In genomic region chr7:54811016-54811924, GRCh38 we compare ENCODE assay signal across 15 cellular contexts. TPM values are rescaled to one million over a fixed set of nuclear protein-coding genes. Genes with fewer than 3 reads are reported as not detected.
DNase-seq lines count a peak whose midpoint lies in the region; ATAC-seq, FAIRE-seq and TF ChIP-seq lines count a peak whose summit lies in the region.
"Had no signal": no experiment of that assay in that cellular context is flagged by ENCODE, and none has a peak within 500 bp of the region (broad histone marks: within the 10 kb centered on the region; RNA-seq: fewer than 3 reads in every experiment).

No MANE protein-coding gene starts in this region.

- no peaks in the 10 kb centered on the region for H3K36me3 Mint-ChIP-seq in type B pancreatic cell
- no peaks in the 10 kb centered on the region for H3K36me3 Mint-ChIP-seq in progenitor cell of endocrine pancreas (ENCODE audit: insufficient read depth)
- H3K36me3 Mint-ChIP-seq: activated naive CD8-positive, alpha-beta T cell had no signal

- no peaks in the 10 kb centered on the region for H3K23me2 ChIP-seq in H1 (ENCODE audit: low read depth, low read length)

- H4K8ac ChIP-seq in H1 (ENCODE audit: extremely low read depth, insufficient read depth, low read length) (no peak overlapping the region), mesenchymal stem cell (ENCODE audit: low read length) (no peak overlapping the region)

- no peak for FAIRE-seq in H1 (lab: Jason Lieb, UNC)

- H3K9ac ChIP-seq in H1 (replicated peaks in 1 of 4; ENCODE audit: extremely low read depth in 1 of 4, low read depth in 3 of 4, low read length in 3 of 4), result no peak overlapping the region
- peak overlapping the region; percentile 58 for H3K9ac ChIP-seq in mesenchymal stem cell (ENCODE audit: low read length)

- peak overlapping the region; percentile 96 for H3K27ac ChIP-seq in AG04450 (ENCODE audit: low read depth, low read length)
- no peak overlapping the region for H3K27ac ChIP-seq in H1 (ENCODE audit: low read depth, low read length)
- peak overlapping the region; percentile 66 for H3K27ac ChIP-seq in mesenchymal stem cell (ENCODE audit: low read length, poor library complexity, severe bottlenecking)
- no peak overlapping the region for H3K27ac ChIP-seq in OCI-LY7 (ENCODE audit: low read depth, low read length, poor library complexity, severe bottlenecking)

- no peak overlapping the region for H2AK5ac ChIP-seq in H1 (ENCODE audit: low read depth, low read length)
- no peak overlapping the region for H2AK5ac ChIP-seq in mesenchymal stem cell (ENCODE audit: low read length, severe bottlenecking)

- H3K4me3 Mint-ChIP-seq in type B pancreatic cell (no peak overlapping the region), progenitor cell of endocrine pancreas (ENCODE audit: low read depth) (no peak overlapping the region)
- H3K4me3 Mint-ChIP-seq: activated CD4-positive, alpha-beta T cell treated with anti-CD3 and anti-CD28 coated beads, Interleukin-2, amount 10 ng/mL, durations not matched to agents 24 days and 14 days; activated naive CD8-positive, alpha-beta T cell had no signal

- H3K9me3 ChIP-seq in AG04450 (ENCODE audit: control insufficient read depth, insufficient read depth, low read length), result peaks cover 4% of the 10 kb centered on the region; the same call in 1 of the 2 replicates
- no peaks in the 10 kb centered on the region for H3K9me3 ChIP-seq in MG63
- H3K9me3 ChIP-seq in H1 (ENCODE audit: insufficient read depth in 2 of 2, low read depth in 1 of 2, low read length in 1 of 2), result no peaks in the 10 kb centered on the region
- no peaks in the 10 kb centered on the region for H3K9me3 ChIP-seq in mesenchymal stem cell (ENCODE audit: control insufficient read depth, low read length)
- H3K9me3 ChIP-seq in OCI-LY7 (ENCODE audit: low read length), result no peaks in the 10 kb centered on the region

- H4K91ac ChIP-seq in H1 (replicated peaks; ENCODE audit: insufficient read length, low read length) (no peak overlapping the region), mesenchymal stem cell (ENCODE audit: low read length) (no peak overlapping the region)

- no peak overlapping the region for H2BK5ac ChIP-seq in H1 (ENCODE audit: low read depth, low read length)
- H2BK5ac ChIP-seq in mesenchymal stem cell (ENCODE audit: low read depth, low read length, poor library complexity, severe bottlenecking), result no peak overlapping the region

- H3K27ac Mint-ChIP-seq in type B pancreatic cell (no peak overlapping the region), progenitor cell of endocrine pancreas (no peak overlapping the region)
- H3K27ac Mint-ChIP-seq: activated CD4-positive, alpha-beta T cell treated with anti-CD3 and anti-CD28 coated beads, Interleukin-2, amount 10 ng/mL, durations not matched to agents 24 days and 14 days; activated naive CD8-positive, alpha-beta T cell had no signal

- H3K4me1 ChIP-seq in H1 (replicated peaks in 1 of 4; ENCODE audit: control insufficient read depth in 3 of 4, insufficient read depth in 4 of 4, low read length in 3 of 4) (no peaks in the 10 kb centered on the region), mesenchymal stem cell (ENCODE audit: control insufficient read depth, insufficient read depth, low read depth, low read length) (peaks cover 7% of the 10 kb centered on the region), OCI-LY7 (ENCODE audit: insufficient read depth, low read length, poor library complexity, severe bottlenecking) (no peaks in the 10 kb centered on the region)

- H3K79me1 ChIP-seq in H1 (ENCODE audit: low read depth, low read length) (no peaks in the 10 kb centered on the region), mesenchymal stem cell (replicated peaks; ENCODE audit: low read length, poor library complexity, severe bottlenecking) (no peaks in the 10 kb centered on the region)

- POLR2A ChIA-PET in AG04450 (lab: Yijun Ruan, JAX) (interaction anchor here (1.0 kb wide), 1 partner anchor 254 kb away, joined by 14 read pairs; no protein-coding TSS in a partner anchor), H1 (lab: Charles Lee; ENCODE audit: partially characterized antibody) (no interaction called here), OCI-LY7 (lab: Charles Lee) (no interaction called here)

- TF ChIP-seq POLR2A in H1 (IDR thresholded peaks at IDR 0.05; ENCODE audit: control extremely low read depth in 1 of 2, low read depth in 2 of 2, low read length in 2 of 2), result no peak

- H3K9me3 Mint-ChIP-seq in type B pancreatic cell (no peaks in the 10 kb centered on the region), progenitor cell of endocrine pancreas (ENCODE audit: low read depth) (peaks cover 7% of the 10 kb centered on the region)
- H3K9me3 Mint-ChIP-seq: activated CD4-positive, alpha-beta T cell treated with anti-CD3 and anti-CD28 coated beads, Interleukin-2, amount 10 ng/mL, durations not matched to agents 24 days and 14 days had no signal

- H3K4ac ChIP-seq in H1 (replicated peaks; ENCODE audit: insufficient read length, low read depth, low read length), result no peak overlapping the region
- peak overlapping the region in 1 of 2 experiments; percentile 58 for H3K4ac ChIP-seq in mesenchymal stem cell (ENCODE audit: low read depth in 1 of 2, low read length in 2 of 2)

- H3K4me2 ChIP-seq in H1 (ENCODE audit: insufficient read depth in 1 of 2, low read depth in 2 of 2, low read length in 2 of 2) (no peak overlapping the region), mesenchymal stem cell (ENCODE audit: low read length, poor library complexity, severe bottlenecking) (no peak overlapping the region), OCI-LY7 (ENCODE audit: low read length) (no peak overlapping the region)

- H4K5ac ChIP-seq in H1 (ENCODE audit: insufficient read length, low read depth, low read length), result no peak overlapping the region

- no peak for ATAC-seq in GM18858 (IDR thresholded peaks at IDR 0.05; ENCODE audit: unreplicated experiment)

- no peak overlapping the region for H2BK20ac ChIP-seq in H1 (ENCODE audit: low read length)

- no peak overlapping the region for H3K23ac ChIP-seq in H1 (ENCODE audit: insufficient read length)
- no peak overlapping the region for H3K23ac ChIP-seq in mesenchymal stem cell (ENCODE audit: low read length in 2 of 2)

- no peaks in the 10 kb centered on the region for H3K9me2 ChIP-seq in OCI-LY7 (ENCODE audit: insufficient read depth, low read length)

- BruUV-seq in OCI-LY7 (replicated peaks; lab: Mats Ljungman, UMichigan), result no TSS peak

- CTCF ChIA-PET in AG04450 (lab: Charles Lee), result interaction anchor here (0.7 kb wide), 1 partner anchor 38 kb away, joined by 3 read pairs; no protein-coding TSS in a partner anchor
- CTCF ChIA-PET in H1 (lab: Charles Lee; ENCODE audit: partially characterized antibody), result interaction anchor here (0.7 kb wide), 1 partner anchor 8 kb away, joined by 3 read pairs; no protein-coding TSS in a partner anchor
- CTCF ChIA-PET in OCI-LY7 (lab: Charles Lee; ENCODE audit: unreplicated experiment), result no interaction called here

- H2BK15ac ChIP-seq in H1 (ENCODE audit: low read length) (no peak overlapping the region), mesenchymal stem cell (ENCODE audit: low read depth, poor library complexity, severe bottlenecking) (no peak overlapping the region)

- H3K18ac ChIP-seq in H1 (ENCODE audit: extremely low read depth, low read length), result no peak overlapping the region
- peak overlapping the region in 1 of 2 experiments; percentile 88 for H3K18ac ChIP-seq in mesenchymal stem cell (ENCODE audit: low read depth in 1 of 2, low read length in 2 of 2)

- H3K27me3 ChIP-seq in AG04450 (ENCODE audit: control insufficient read depth, insufficient read depth, low read length), result no peaks in the 10 kb centered on the region
- no peaks in the 10 kb centered on the region for H3K27me3 ChIP-seq in MG63
- H3K27me3 ChIP-seq in H1 (replicated peaks in 1 of 4; ENCODE audit: control insufficient read depth in 3 of 4, extremely low read depth in 1 of 4, insufficient read depth in 3 of 4, low read length in 3 of 4), result no peaks in the 10 kb centered on the region
- no peaks in the 10 kb centered on the region for H3K27me3 ChIP-seq in mesenchymal stem cell (ENCODE audit: control insufficient read depth in 1 of 2, insufficient read depth in 1 of 2, low read length in 2 of 2)

- H3K4me3 ChIP-seq in AG04450 (ENCODE audit: low read depth, low read length) (peak overlapping the region; percentile 17; the same call in 1 of the 2 replicates), MG63 (no peak overlapping the region), H1 (ENCODE audit: extremely low read depth in 1 of 4, insufficient read depth in 2 of 4, low read depth in 3 of 4, low read length in 4 of 4) (no peak overlapping the region), mesenchymal stem cell (ENCODE audit: insufficient read depth in 1 of 2, low read depth in 1 of 2, low read length in 2 of 2) (peak overlapping the region in 1 of 2 experiments; percentile 45), OCI-LY7 (ENCODE audit: low read depth, low read length, poor library complexity, severe bottlenecking) (no peak overlapping the region)

- H2AFZ ChIP-seq in H1 (ENCODE audit: low read length), result 0 out of 2 replicates have a peak overlapping the region, but pooled peaks have one; percentile 61
- no peak overlapping the region for H2AFZ ChIP-seq in mesenchymal stem cell (ENCODE audit: low read depth, low read length)
- H2AFZ ChIP-seq in OCI-LY7 (ENCODE audit: low read length), result no peak overlapping the region

- peaks cover 4% of the 10 kb centered on the region for H3K27me3 Mint-ChIP-seq in type B pancreatic cell
- no peaks in the 10 kb centered on the region for H3K27me3 Mint-ChIP-seq in progenitor cell of endocrine pancreas
- H3K27me3 Mint-ChIP-seq: activated CD4-positive, alpha-beta T cell treated with anti-CD3 and anti-CD28 coated beads, Interleukin-2, amount 10 ng/mL, durations not matched to agents 24 days and 14 days; activated naive CD8-positive, alpha-beta T cell had no signal

- DNase-seq in AG04450 (ENCODE audit: low read depth, low spot score) (peak; percentile 74), MG63 (peak; percentile 51), H1 (ENCODE audit: low read depth in 1 of 2, low spot score in 2 of 2) (no peak), mesenchymal stem cell (peak; percentile 62), OCI-LY7 (ENCODE audit: low spot score) (no peak), type B pancreatic cell (ENCODE audit: extremely low spot score, unreplicated experiment) (no peak), progenitor cell of endocrine pancreas (ENCODE audit: low spot score, unreplicated experiment) (no peak)
- DNase-seq: AML-193; erythroblast; NCI-H1930; SIG-M5; stimulated activated CD4-positive, alpha-beta T cell treated with anti-CD3 and anti-CD28 coated beads, Interleukin-4, amount 100 ng/mL, for 4 hours had no signal

- peaks cover 22% of the 10 kb centered on the region for H3K4me1 Mint-ChIP-seq in type B pancreatic cell (ENCODE audit: unreplicated experiment)
- no peaks in the 10 kb centered on the region for H3K4me1 Mint-ChIP-seq in progenitor cell of endocrine pancreas (ENCODE audit: low read depth)
- H3K4me1 Mint-ChIP-seq: activated CD4-positive, alpha-beta T cell treated with anti-CD3 and anti-CD28 coated beads, Interleukin-2, amount 10 ng/mL, durations not matched to agents 24 days and 14 days had no signal

- no peaks in the 10 kb centered on the region for H3K79me2 ChIP-seq in H1 (ENCODE audit: control insufficient read depth in 1 of 2, insufficient read depth in 2 of 2, low read length in 2 of 2)
- H3K79me2 ChIP-seq in OCI-LY7 (ENCODE audit: insufficient read depth, low read depth, low read length), result no peaks in the 10 kb centered on the region

- H2BK12ac ChIP-seq in H1 (ENCODE audit: low read depth, low read length) (no peak overlapping the region), mesenchymal stem cell (ENCODE audit: low read length in 2 of 2) (peak overlapping the region; percentile 6 to 88)

- no peak for TF ChIP-seq RAD21 in H1 (IDR thresholded peaks at IDR 0.05 in 1 of 2, conservative IDR thresholded peaks at IDR 0.05 in 1 of 2; ENCODE audit: low read depth in 2 of 2, low read length in 2 of 2)

- no peak for TF ChIP-seq CTCF in AG04450 (IDR thresholded peaks at IDR 0.05; ENCODE audit: low read depth, low read length)
- no peak for TF ChIP-seq CTCF in H1 (IDR thresholded peaks at IDR 0.05; ENCODE audit: control extremely low read depth in 1 of 3, insufficient read depth in 1 of 3, low read depth in 1 of 3, low read length in 3 of 3)
- no peak for TF ChIP-seq CTCF in OCI-LY7 (conservative IDR thresholded peaks at IDR 0.05; ENCODE audit: low read length)
- no peak for TF ChIP-seq CTCF in type B pancreatic cell (conservative IDR thresholded peaks at IDR 0.05)
- no peak for TF ChIP-seq CTCF in progenitor cell of endocrine pancreas (IDR thresholded peaks at IDR 0.05; ENCODE audit: unreplicated experiment)

- H3K56ac ChIP-seq in H1 (replicated peaks; ENCODE audit: insufficient read length, low read depth, low read length), result no peak overlapping the region

- H4K20me1 ChIP-seq in H1 (replicated peaks in 1 of 2; ENCODE audit: control insufficient read depth in 1 of 2, insufficient read depth in 2 of 2, low read length in 2 of 2) (no peaks in the 10 kb centered on the region), OCI-LY7 (ENCODE audit: insufficient read depth, low read length) (no peaks in the 10 kb centered on the region)

- H2BK120ac ChIP-seq in H1 (replicated peaks; ENCODE audit: low read depth, low read length), result no peak overlapping the region
- H2BK120ac ChIP-seq in mesenchymal stem cell (ENCODE audit: low read depth, low read length), result no peak overlapping the region

- H3K14ac ChIP-seq in H1 (ENCODE audit: insufficient read length) (no peak overlapping the region), mesenchymal stem cell (ENCODE audit: low read length in 2 of 2) (no peak overlapping the region)

- H3K36me3 ChIP-seq in MG63 (no peaks in the 10 kb centered on the region), H1 (ENCODE audit: control insufficient read depth in 2 of 4, insufficient read depth in 4 of 4, low read length in 3 of 4) (no peaks in the 10 kb centered on the region), mesenchymal stem cell (ENCODE audit: control insufficient read depth in 1 of 2, insufficient read depth in 2 of 2, low read depth in 1 of 2, low read length in 2 of 2) (no peaks in the 10 kb centered on the region), OCI-LY7 (ENCODE audit: insufficient read depth, low read length) (no peaks in the 10 kb centered on the region)

- intact Hi-C loops in OCI-LY7 (cut with micrococcal nuclease; ENCODE audit: unreplicated experiment), result no loop called here

- TF ChIP-seq EP300 in H1 (IDR thresholded peaks at IDR 0.05; ENCODE audit: borderline replicate concordance in 1 of 2, low read depth in 2 of 2, low read length in 2 of 2), result no peak

- WGBS in H1 (ENCODE audit: extremely low coverage in 1 of 2, insufficient coverage in 1 of 2, insufficient read length in 1 of 2, insufficient replicate concordance in 2 of 2, low coverage in 1 of 2, low lambda C conversion rate in 2 of 2, missing lambda C conversion rate in 1 of 2), 2 experiments, result 91% methylated on average over 7 of the region's 7 CpGs; no CpG with 5 or more reads in 1 of the 2 experiments
- 41% methylated on average over 5 of the region's 7 CpGs for WGBS in mesenchymal stem cell

RNA-seq across cellular contexts. Expression of gene SEC61G, which starts 52.3 kb away (rescaled TPM):
- 250 and 344 TPM in 2 replicates for polyA plus RNA-seq in AG04450 (2011; rRNA removed)
- 105 and 186 TPM in 2 replicates for polyA minus RNA-seq in AG04450 (2011; rRNA and poly(A)+ RNA removed)
- 379 and 1,484 TPM in 2 replicates for total RNA-seq in MG63 (2014; rRNA removed; shearing (Covaris generic); ENCODE audit: low replicate concordance)
- total RNA-seq in H1 (2021; fragmentation: NEBNext Ultra II Directional; extraction: Animal tissue kit (Norgen Biotek cat#: 25700)), result 142 and 156 TPM in 2 replicates
- polyA plus RNA-seq in H1 (2011; rRNA removed), result 112 and 274 TPM in 2 replicates
- 235 TPM for polyA plus RNA-seq in H1 (2011; cell fraction: cytosol; rRNA removed)
- 17.2 TPM for polyA plus RNA-seq in H1 (2011; cell fraction: nucleus; rRNA removed)
- 206 to 397 TPM (median 290 TPM) in 4 replicates for polyA plus RNA-seq in H1 (2012, experiment 1 of 2)
- 231 TPM for polyA plus RNA-seq in H1 (2012, experiment 2 of 2)
- 240 TPM for polyA plus RNA-seq in H1 (2013, experiment 1 of 2)
- polyA plus RNA-seq in H1 (2013, experiment 2 of 2), result 255 TPM
- 48.7 and 56.0 TPM in 2 replicates for polyA minus RNA-seq in H1 (2011; rRNA and poly(A)+ RNA removed)
- 51.8 TPM for polyA minus RNA-seq in H1 (2011; cell fraction: cytosol; rRNA and poly(A)+ RNA removed)
- polyA minus RNA-seq in H1 (2011; cell fraction: nucleus; rRNA and poly(A)+ RNA removed), result 25.3 TPM
- polyA plus RNA-seq in mesenchymal stem cell (2013, experiment 1 of 2), result 316 TPM
- polyA plus RNA-seq in mesenchymal stem cell (2013, experiment 2 of 2), result 315 TPM
- 79.6 and 88.7 TPM in 2 replicates for total RNA-seq in OCI-LY7 (2014; rRNA removed; shearing (Covaris generic))
- total RNA-seq in OCI-LY7 (2022), result 93.7 and 146 TPM in 2 replicates
- total RNA-seq in type B pancreatic cell (ENCODE audit: low replicate concordance), result 115 and 124 TPM in 2 replicates
- total RNA-seq in progenitor cell of endocrine pancreas, result 110 and 120 TPM in 2 replicates

Comparison
In these comparisons a context has a peak if more than half of its experiments do, and no peak if none do; other contexts are left out.
1. DNase-seq: peak in AG04450 (single experiment), MG63 (single experiment) and mesenchymal stem cell (single experiment); none in H1 (0 of 2), OCI-LY7 (single experiment), type B pancreatic cell (single experiment) and progenitor cell of endocrine pancreas (single experiment).
2. H3K27ac ChIP-seq: peak in AG04450 (single experiment) and mesenchymal stem cell (single experiment); none in H1 (single experiment) and OCI-LY7 (single experiment).